12 cellular contexts compared by ENCODE assay signal in genomic region chr13:39952244-39953233, GRCh38.
DNase-seq lines count a peak whose midpoint lies in the region; ATAC-seq and TF ChIP-seq lines count a peak whose summit lies in the region.
"Had no signal": no experiment of that assay in that cellular context is flagged by ENCODE, and none has a peak within 500 bp of the region (broad histone marks: within the 10 kb centered on the region; RNA-seq: fewer than 3 reads in every experiment).

No MANE protein-coding gene starts in this region.

- no peak for TF ChIP-seq CTCF in right atrium auricular region (IDR thresholded peaks at IDR 0.05)
- TF ChIP-seq CTCF in omental fat pad (IDR thresholded peaks at IDR 0.05): no peak

- no peaks in the 10 kb centered on the region for H3K27me3 ChIP-seq in right atrium auricular region
- H3K27me3 ChIP-seq: suprapubic skin had no signal

- no peaks in the 10 kb centered on the region for H3K9me3 ChIP-seq in right atrium auricular region
- H3K9me3 ChIP-seq: suprapubic skin had no signal

- DNase-seq in Right ventricle myocardium superior (no peak), right atrium auricular region (ENCODE audit: low spot score) (no peak), glomerular endothelial cell (ENCODE audit: extremely low read depth, low read depth, low spot score) (peak; percentile 100), omental fat pad (ENCODE audit: low spot score) (no peak)
- no peak for DNase-seq in activated CD8-positive, alpha-beta T cell treated with anti-CD3 and anti-CD28 coated beads, Interleukin-2, amount 10 ng/mL, durations not matched to agents 7 days and 5 days
- DNase-seq: activated effector memory CD4-positive, alpha-beta T cell treated with Interleukin-2 at 50 U/mL for 16 hours; C1 segment of cervical spinal cord; stimulated activated CD4-positive, alpha-beta T cell treated with anti-CD3 and anti-CD28 coated beads, Interleukin-12 subunit alpha, Interleukin-12 subunit beta, amount 100 ng/mL, for 4 hours had no signal

- intact Hi-C loops in Right ventricle myocardium superior (cut with DNase I): no loop called here

- H3K27me3 Mint-ChIP-seq in activated CD8-positive, alpha-beta T cell treated with anti-CD3 and anti-CD28 coated beads, Interleukin-2, amount 10 ng/mL, durations not matched to agents 7 days and 5 days (ENCODE audit: low read depth): peaks cover 4% of the 10 kb centered on the region
- no peaks in the 10 kb centered on the region for H3K27me3 Mint-ChIP-seq in stimulated activated naive CD8-positive, alpha-beta T cell treated with anti-CD3 and anti-CD28 coated beads, Interleukin-15, Interleukin-2, amounts not matched to agents 100 ng/mL and 50 ng/mL, for 24 hours

- POLR2A ChIA-PET in activated CD8-positive, alpha-beta T cell treated with anti-CD3 and anti-CD28 coated beads, Interleukin-2, amount 10 ng/mL, durations not matched to agents 7 days and 5 days (lab: Charles Lee): no interaction called here

- no peaks in the 10 kb centered on the region for H3K36me3 Mint-ChIP-seq in activated CD8-positive, alpha-beta T cell treated with anti-CD3 and anti-CD28 coated beads, Interleukin-2, amount 10 ng/mL, durations not matched to agents 7 days and 5 days (ENCODE audit: low read depth)
- H3K36me3 Mint-ChIP-seq in stimulated activated naive CD8-positive, alpha-beta T cell treated with anti-CD3 and anti-CD28 coated beads, Interleukin-15, Interleukin-2, amounts not matched to agents 100 ng/mL and 50 ng/mL, for 24 hours (ENCODE audit: low read depth): no peaks in the 10 kb centered on the region

- peaks cover 34% of the 10 kb centered on the region for H3K4me1 Mint-ChIP-seq in activated CD8-positive, alpha-beta T cell treated with anti-CD3 and anti-CD28 coated beads, Interleukin-2, amount 10 ng/mL, durations not matched to agents 7 days and 5 days (ENCODE audit: low read depth)
- H3K4me1 Mint-ChIP-seq in stimulated activated naive CD8-positive, alpha-beta T cell treated with anti-CD3 and anti-CD28 coated beads, Interleukin-15, Interleukin-2, amounts not matched to agents 100 ng/mL and 50 ng/mL, for 24 hours (ENCODE audit: low read depth): peaks cover 68% of the 10 kb centered on the region

- ATAC-seq in Right ventricle myocardium superior (ENCODE audit: poor library complexity): peak; percentile 38
- peak; percentile 32 for ATAC-seq in activated CD8-positive, alpha-beta T cell treated with anti-CD3 and anti-CD28 coated beads, Interleukin-2, amount 10 ng/mL, durations not matched to agents 7 days and 5 days
- no peak for ATAC-seq in omental fat pad (ENCODE audit: low FRiP score)
- ATAC-seq in GM21423 (IDR thresholded peaks at IDR 0.05; ENCODE audit: unreplicated experiment): no peak
- ATAC-seq in HG03135 (IDR thresholded peaks at IDR 0.05; ENCODE audit: unreplicated experiment): no peak

- H3K27ac Mint-ChIP-seq in activated CD8-positive, alpha-beta T cell treated with anti-CD3 and anti-CD28 coated beads, Interleukin-2, amount 10 ng/mL, durations not matched to agents 7 days and 5 days: no peak overlapping the region
- H3K27ac Mint-ChIP-seq in stimulated activated naive CD8-positive, alpha-beta T cell treated with anti-CD3 and anti-CD28 coated beads, Interleukin-15, Interleukin-2, amounts not matched to agents 100 ng/mL and 50 ng/mL, for 24 hours: peak overlapping the region; percentile 89

- H3K4me3 ChIP-seq in right atrium auricular region: no peak overlapping the region
- H3K4me3 ChIP-seq: suprapubic skin had no signal

- H3K9me3 Mint-ChIP-seq in activated CD8-positive, alpha-beta T cell treated with anti-CD3 and anti-CD28 coated beads, Interleukin-2, amount 10 ng/mL, durations not matched to agents 7 days and 5 days (ENCODE audit: insufficient read depth): no peaks in the 10 kb centered on the region
- no peaks in the 10 kb centered on the region for H3K9me3 Mint-ChIP-seq in stimulated activated naive CD8-positive, alpha-beta T cell treated with anti-CD3 and anti-CD28 coated beads, Interleukin-15, Interleukin-2, amounts not matched to agents 100 ng/mL and 50 ng/mL, for 24 hours

- H3K36me3 ChIP-seq in right atrium auricular region: no peaks in the 10 kb centered on the region
- H3K36me3 ChIP-seq: suprapubic skin had no signal

- peaks cover 0 to 9% of the 10 kb centered on the region in 2 donors for H3K4me1 ChIP-seq in right atrium auricular region
- H3K4me1 ChIP-seq: suprapubic skin had no signal

- no peak overlapping the region for H3K27ac ChIP-seq in right atrium auricular region
- H3K27ac ChIP-seq: suprapubic skin had no signal

- no peak overlapping the region for H3K4me3 Mint-ChIP-seq in activated CD8-positive, alpha-beta T cell treated with anti-CD3 and anti-CD28 coated beads, Interleukin-2, amount 10 ng/mL, durations not matched to agents 7 days and 5 days
- H3K4me3 Mint-ChIP-seq in stimulated activated naive CD8-positive, alpha-beta T cell treated with anti-CD3 and anti-CD28 coated beads, Interleukin-15, Interleukin-2, amounts not matched to agents 100 ng/mL and 50 ng/mL, for 24 hours: peak overlapping the region; percentile 11

- CTCF ChIA-PET in activated CD8-positive, alpha-beta T cell treated with anti-CD3 and anti-CD28 coated beads, Interleukin-2, amount 10 ng/mL, durations not matched to agents 7 days and 5 days (lab: Charles Lee): interaction anchor here (1.1 to 6.1 kb wide), 2 partner anchors 10 to 14 kb away, joined by 5 to 59 read pairs; no protein-coding TSS in a partner anchor

Comparison
In these comparisons a context has a peak if more than half of its experiments do, and no peak if none do; other contexts are left out.
1. ATAC-seq: peak in Right ventricle myocardium superior (single experiment) and activated CD8-positive, alpha-beta T cell treated with anti-CD3 and anti-CD28 coated beads, Interleukin-2, amount 10 ng/mL, durations not matched to agents 7 days and 5 days (single experiment); none in omental fat pad (single experiment), GM21423 (single experiment) and HG03135 (single experiment).